ENCODE assay signal across 1 cellular context in the genomic region with DNA sequence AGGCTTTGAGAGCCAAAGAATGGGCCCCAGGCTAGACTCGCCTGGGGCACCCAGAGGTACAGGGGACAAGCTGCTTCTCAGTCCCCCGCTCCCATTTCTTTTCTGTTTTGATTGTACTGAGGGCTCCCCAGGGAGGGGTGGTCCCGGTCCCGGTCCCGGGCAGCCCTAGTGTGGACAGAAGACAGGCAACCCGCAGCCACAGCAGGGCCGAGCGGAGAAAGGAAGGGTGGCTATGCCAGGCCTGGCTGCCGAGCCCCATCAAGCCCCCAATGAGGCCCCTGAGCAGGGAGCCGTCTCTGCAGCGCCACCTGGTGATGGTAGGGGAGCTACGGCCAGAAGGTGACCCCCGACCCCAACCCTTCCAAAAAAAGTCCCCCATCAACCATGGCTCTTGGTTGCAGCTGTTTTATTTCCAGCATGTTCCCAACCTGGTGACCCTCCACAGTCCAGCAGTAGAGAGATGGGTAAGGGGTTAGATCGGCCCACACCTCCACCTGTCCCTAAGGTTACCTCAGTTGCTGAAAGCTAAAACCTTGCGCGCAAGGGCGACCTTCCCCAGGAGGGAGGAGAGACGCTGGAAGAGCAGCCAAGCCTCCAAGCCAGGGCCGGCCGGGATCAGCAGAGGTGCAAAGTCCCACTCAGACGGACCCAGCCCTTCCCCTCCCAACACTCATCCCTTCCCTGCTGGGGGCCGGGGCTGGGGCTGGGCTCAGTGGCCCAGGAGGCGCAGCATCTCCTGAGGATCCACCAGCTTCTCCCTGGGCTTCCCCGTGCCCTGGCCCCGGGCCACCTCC.
A peak's percentile ranks its signal among the peaks of the same experiment; 100 is the strongest.
TF ChIP-seq lines count a peak whose summit lies in the region.

No MANE protein-coding gene starts in this region.

TF ChIP-seq in HepG2, 621 proteins besides CTCF, POLR2A, EP300 and RAD21 (continues in another document):
- no peak for TF ChIP-seq ZNF782 (CRISPR knock-in tag; IDR thresholded peaks at IDR 0.05; ENCODE audit: borderline replicate concordance)
- TF ChIP-seq ZNF33A (CRISPR knock-in tag; IDR thresholded peaks at IDR 0.05; ENCODE audit: borderline replicate concordance): no peak
- no peak for TF ChIP-seq MEF2D (CRISPR knock-in tag; IDR thresholded peaks at IDR 0.05)
- no peak for TF ChIP-seq ZNF264 (CRISPR knock-in tag; IDR thresholded peaks at IDR 0.05)
- TF ChIP-seq CREM (IDR thresholded peaks at IDR 0.05): no peak
- no peak for TF ChIP-seq CREM (CRISPR knock-in tag; IDR thresholded peaks at IDR 0.05)
- no peak for TF ChIP-seq ZNF460 (CRISPR knock-in tag; IDR thresholded peaks at IDR 0.05; ENCODE audit: borderline replicate concordance)
- peak; percentile 67 for TF ChIP-seq AGO2 (optimal IDR thresholded peaks at IDR 0.05; ENCODE audit: low read depth, low read length)
- TF ChIP-seq NR2C2 (CRISPR knock-in tag; IDR thresholded peaks at IDR 0.05; ENCODE audit: borderline replicate concordance): peak; percentile 61
- no peak for TF ChIP-seq USF2 (IDR thresholded peaks at IDR 0.05; ENCODE audit: low read depth, low read length)
- TF ChIP-seq USF2 (CRISPR knock-in tag; IDR thresholded peaks at IDR 0.05; ENCODE audit: borderline replicate concordance): no peak
- no peak for TF ChIP-seq GZF1 (CRISPR knock-in tag; IDR thresholded peaks at IDR 0.05)
- TF ChIP-seq CBFB (CRISPR knock-in tag; IDR thresholded peaks at IDR 0.05): no peak
- TF ChIP-seq TOPORS (CRISPR knock-in tag; IDR thresholded peaks at IDR 0.05): no peak
- TF ChIP-seq IRF2 (CRISPR knock-in tag; IDR thresholded peaks at IDR 0.05): 0 out of 2 replicates have a peak, but pooled peaks have one; percentile 24
- TF ChIP-seq HNF4G (IDR thresholded peaks at IDR 0.05; ENCODE audit: borderline replicate concordance, low read depth, low read length): no peak
- TF ChIP-seq HNF4G (CRISPR knock-in tag; IDR thresholded peaks at IDR 0.05; ENCODE audit: borderline replicate concordance, low read depth): 0 out of 2 replicates have a peak, but pooled peaks have one; percentile 16
- no peak for TF ChIP-seq NFIB (CRISPR knock-in tag; IDR thresholded peaks at IDR 0.05; ENCODE audit: borderline replicate concordance)
- TF ChIP-seq AFF4 (CRISPR knock-in tag; IDR thresholded peaks at IDR 0.05): no peak
- no peak for TF ChIP-seq ZNF577 (CRISPR knock-in tag; IDR thresholded peaks at IDR 0.05; ENCODE audit: borderline replicate concordance, low read depth)
- TF ChIP-seq HIVEP1 (CRISPR knock-in tag; IDR thresholded peaks at IDR 0.05): no peak
- TF ChIP-seq ZNF891 (CRISPR knock-in tag; IDR thresholded peaks at IDR 0.05): 0 out of 2 replicates have a peak, but pooled peaks have one; percentile 23
- TF ChIP-seq ZNF101 (CRISPR knock-in tag; IDR thresholded peaks at IDR 0.05; ENCODE audit: borderline replicate concordance, low read depth): no peak
- TF ChIP-seq, protein P1, sequence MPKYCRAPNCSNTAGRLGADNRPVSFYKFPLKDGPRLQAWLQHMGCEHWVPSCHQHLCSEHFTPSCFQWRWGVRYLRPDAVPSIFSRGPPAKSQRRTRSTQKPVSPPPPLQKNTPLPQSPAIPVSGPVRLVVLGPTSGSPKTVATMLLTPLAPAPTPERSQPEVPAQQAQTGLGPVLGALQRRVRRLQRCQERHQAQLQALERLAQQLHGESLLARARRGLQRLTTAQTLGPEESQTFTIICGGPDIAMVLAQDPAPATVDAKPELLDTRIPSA (CRISPR knock-in tag; IDR thresholded peaks at IDR 0.05; ENCODE audit: borderline replicate concordance): no peak
- TF ChIP-seq RBFOX2 (IDR thresholded peaks at IDR 0.05; ENCODE audit: low read depth, low read length): 0 out of 2 replicates have a peak, but pooled peaks have one; percentile 20
- TF ChIP-seq ZNF598 (CRISPR knock-in tag; IDR thresholded peaks at IDR 0.05; ENCODE audit: borderline replicate concordance): 0 out of 2 replicates have a peak, but pooled peaks have one; percentile 32
- no peak for TF ChIP-seq HMG20B (CRISPR knock-in tag; conservative IDR thresholded peaks at IDR 0.05)
- no peak for TF ChIP-seq NR3C1 (CRISPR knock-in tag; IDR thresholded peaks at IDR 0.05)
- peak; percentile 60; the same call in 1 of the 2 replicates for TF ChIP-seq HOXD1 (CRISPR knock-in tag; IDR thresholded peaks at IDR 0.05)
- no peak for TF ChIP-seq GATAD1 (CRISPR knock-in tag; IDR thresholded peaks at IDR 0.05)
- TF ChIP-seq ZNF253 (CRISPR knock-in tag; IDR thresholded peaks at IDR 0.05; ENCODE audit: borderline replicate concordance): no peak
- no peak for TF ChIP-seq TAF15 (IDR thresholded peaks at IDR 0.05; ENCODE audit: low read depth, low read length, poor library complexity, severe bottlenecking)
- no peak for TF ChIP-seq ZFP41 (CRISPR knock-in tag; IDR thresholded peaks at IDR 0.05; ENCODE audit: borderline replicate concordance)
- TF ChIP-seq, protein P2, sequence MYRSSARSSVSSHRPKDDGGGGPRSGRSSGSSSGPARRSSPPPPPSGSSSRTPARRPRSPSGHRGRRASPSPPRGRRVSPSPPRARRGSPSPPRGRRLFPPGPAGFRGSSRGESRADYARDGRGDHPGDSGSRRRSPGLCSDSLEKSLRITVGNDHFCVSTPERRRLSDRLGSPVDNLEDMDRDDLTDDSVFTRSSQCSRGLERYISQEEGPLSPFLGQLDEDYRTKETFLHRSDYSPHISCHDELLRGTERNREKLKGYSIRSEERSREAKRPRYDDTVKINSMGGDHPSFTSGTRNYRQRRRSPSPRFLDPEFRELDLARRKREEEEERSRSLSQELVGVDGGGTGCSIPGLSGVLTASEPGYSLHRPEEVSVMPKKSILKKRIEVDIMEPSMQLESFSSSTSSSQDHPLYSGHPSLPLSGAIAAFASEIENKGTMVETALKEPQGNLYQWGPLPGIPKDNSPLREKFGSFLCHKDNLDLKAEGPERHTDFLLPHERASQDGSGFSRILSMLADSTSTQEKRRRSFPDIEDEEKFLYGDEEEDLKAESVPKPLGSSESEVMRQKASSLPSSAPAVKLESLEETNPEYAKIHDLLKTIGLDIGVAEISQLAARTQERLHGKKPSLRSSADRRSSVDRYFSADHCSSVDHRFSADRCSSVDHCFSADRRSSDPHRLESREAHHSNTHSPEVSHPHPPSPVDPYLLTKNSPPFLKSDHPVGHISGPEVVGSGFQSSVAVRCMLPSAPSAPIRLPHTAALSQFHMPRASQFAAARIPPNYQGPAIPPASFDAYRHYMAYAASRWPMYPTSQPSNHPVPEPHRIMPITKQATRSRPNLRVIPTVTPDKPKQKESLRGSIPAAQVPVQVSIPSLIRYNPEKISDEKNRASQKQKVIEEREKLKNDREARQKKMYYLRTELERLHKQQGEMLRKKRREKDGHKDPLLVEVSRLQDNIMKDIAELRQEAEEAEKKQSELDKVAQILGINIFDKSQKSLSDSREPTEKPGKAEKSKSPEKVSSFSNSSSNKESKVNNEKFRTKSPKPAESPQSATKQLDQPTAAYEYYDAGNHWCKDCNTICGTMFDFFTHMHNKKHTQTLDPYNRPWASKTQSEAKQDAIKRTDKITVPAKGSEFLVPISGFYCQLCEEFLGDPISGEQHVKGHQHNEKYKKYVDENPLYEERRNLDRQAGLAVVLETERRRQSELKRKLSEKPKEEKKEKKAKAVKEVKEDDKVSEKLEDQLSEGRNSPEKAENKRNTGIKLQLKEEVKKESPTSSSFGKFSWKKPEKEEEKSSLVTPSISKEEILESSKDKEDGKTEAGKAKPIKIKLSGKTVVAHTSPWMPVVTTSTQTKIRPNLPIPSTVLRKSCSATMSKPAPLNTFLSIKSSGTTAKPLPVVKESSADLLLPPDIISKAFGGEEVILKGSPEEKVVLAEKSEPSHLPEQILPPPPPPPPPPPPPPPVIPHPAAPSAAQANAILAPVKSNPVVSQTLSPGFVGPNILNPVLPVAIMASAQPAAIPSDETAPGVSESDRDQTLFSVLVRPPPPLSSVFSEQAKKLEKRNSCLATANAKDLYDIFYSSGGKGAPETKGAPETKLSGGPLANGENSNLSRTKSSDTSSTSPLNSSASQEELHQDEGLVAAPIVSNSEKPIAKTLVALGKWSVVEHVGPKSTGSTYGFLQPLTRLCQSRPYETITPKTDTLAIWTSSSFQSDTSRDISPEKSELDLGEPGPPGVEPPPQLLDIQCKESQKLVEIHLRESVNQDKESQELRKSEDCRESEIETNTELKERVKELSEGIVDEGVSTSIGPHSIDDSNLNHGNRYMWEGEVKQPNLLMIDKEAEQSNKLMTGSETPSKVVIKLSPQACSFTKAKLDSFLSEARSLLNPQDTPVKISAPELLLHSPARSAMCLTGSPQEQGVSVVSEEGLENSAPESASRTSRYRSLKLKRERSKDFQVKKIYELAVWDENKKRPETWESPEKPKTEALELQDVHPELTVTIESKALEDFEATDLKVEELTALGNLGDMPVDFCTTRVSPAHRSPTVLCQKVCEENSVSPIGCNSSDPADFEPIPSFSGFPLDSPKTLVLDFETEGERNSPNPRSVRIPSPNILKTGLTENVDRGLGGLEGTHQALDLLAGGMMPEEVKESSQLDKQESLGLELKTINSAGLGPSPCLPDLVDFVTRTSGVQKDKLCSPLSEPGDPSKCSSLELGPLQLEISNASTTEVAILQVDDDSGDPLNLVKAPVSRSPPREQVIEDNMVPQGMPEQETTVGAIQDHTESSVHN (CRISPR knock-in tag; IDR thresholded peaks at IDR 0.05): no peak
- 0 out of 2 replicates have a peak, but pooled peaks have one; percentile 3 for TF ChIP-seq FOSL2 (CRISPR knock-in tag; IDR thresholded peaks at IDR 0.05)
- no peak for TF ChIP-seq CREB3 (CRISPR knock-in tag; IDR thresholded peaks at IDR 0.05)
- no peak for TF ChIP-seq ZNF614 (CRISPR knock-in tag; IDR thresholded peaks at IDR 0.05; ENCODE audit: borderline replicate concordance)
- peak; percentile 54 for TF ChIP-seq STAG1 (CRISPR knock-in tag; IDR thresholded peaks at IDR 0.05)
- TF ChIP-seq SAFB2 (CRISPR knock-in tag; IDR thresholded peaks at IDR 0.05; ENCODE audit: borderline replicate concordance, low read depth): no peak
- TF ChIP-seq DNMT1 (CRISPR knock-in tag; IDR thresholded peaks at IDR 0.05): no peak
- TF ChIP-seq NFE2L2 (IDR thresholded peaks at IDR 0.05; ENCODE audit: low read length): no peak
- no peak for TF ChIP-seq PRPF4 (IDR thresholded peaks at IDR 0.05; ENCODE audit: low read depth, low read length, poor library complexity, severe bottlenecking)
- no peak for TF ChIP-seq ZNF878 (CRISPR knock-in tag; IDR thresholded peaks at IDR 0.05)
- no peak for TF ChIP-seq MTF2 (CRISPR knock-in tag; IDR thresholded peaks at IDR 0.05; ENCODE audit: borderline replicate concordance)
- TF ChIP-seq ZNF17 (CRISPR knock-in tag; IDR thresholded peaks at IDR 0.05): no peak
- no peak for TF ChIP-seq PAWR (CRISPR knock-in tag; IDR thresholded peaks at IDR 0.05; ENCODE audit: borderline replicate concordance)
- TF ChIP-seq, protein P3, sequence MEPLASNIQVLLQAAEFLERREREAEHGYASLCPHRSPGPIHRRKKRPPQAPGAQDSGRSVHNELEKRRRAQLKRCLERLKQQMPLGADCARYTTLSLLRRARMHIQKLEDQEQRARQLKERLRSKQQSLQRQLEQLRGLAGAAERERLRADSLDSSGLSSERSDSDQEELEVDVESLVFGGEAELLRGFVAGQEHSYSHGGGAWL (CRISPR knock-in tag; IDR thresholded peaks at IDR 0.05): 0 out of 2 replicates have a peak, but pooled peaks have one; percentile 40
- TF ChIP-seq HNRNPK (IDR thresholded peaks at IDR 0.05; ENCODE audit: low read depth, low read length, poor library complexity, severe bottlenecking): no peak
- TF ChIP-seq NBN (conservative IDR thresholded peaks at IDR 0.05): no peak
- peak; percentile 52; the same call in 1 of the 2 replicates for TF ChIP-seq ZBTB38 (CRISPR knock-in tag; IDR thresholded peaks at IDR 0.05)
- TF ChIP-seq RXRA (CRISPR knock-in tag; IDR thresholded peaks at IDR 0.05): no peak
- no peak for TF ChIP-seq MYNN (CRISPR knock-in tag; IDR thresholded peaks at IDR 0.05; ENCODE audit: low read depth)
- no peak for TF ChIP-seq HMG20A (CRISPR knock-in tag; IDR thresholded peaks at IDR 0.05; ENCODE audit: borderline replicate concordance)
- no peak for TF ChIP-seq KLF13 (CRISPR knock-in tag; IDR thresholded peaks at IDR 0.05)
